9 cellular contexts compared by ENCODE assay signal in genomic region chr6:31738048-31738979, GRCh38. TPM values are rescaled to one million over a fixed set of nuclear protein-coding genes. Genes with fewer than 3 reads are reported as not detected.
A peak's percentile ranks its signal among the peaks of the same experiment; 100 is the strongest.
DNase-seq lines count a peak whose midpoint lies in the region; ATAC-seq and TF ChIP-seq lines count a peak whose summit lies in the region.
"Had no signal": no experiment of that assay in that cellular context is flagged by ENCODE, and none has a peak within 500 bp of the region (broad histone marks: within the 10 kb centered on the region; RNA-seq: fewer than 3 reads in every experiment).

No MANE protein-coding gene starts in this region.

- H3K27ac Mint-ChIP-seq in naive thymus-derived CD8-positive, alpha-beta T cell = peak overlapping the region; percentile 43 to 97 (median 86)

- DNase-seq in Ammon's horn (ENCODE audit: low spot score) (peak; percentile 75), NCI-H526 treated with DMSO at 0.1 percent for 48 hours (lab: John Stamatoyannopoulos, UW) (peak; percentile 48), epidermal melanocyte (ENCODE audit: insufficient read length, low spot score) (peak; percentile 81), thyroid gland (no peak)
- DNase-seq in activated CD4-positive, alpha-beta T cell treated with anti-CD3 and anti-CD28 coated beads, Interleukin-2, amount 50 U/mL, for 4 hours = peak; percentile 54 to 55
- peak in 9 of 10 donors; percentile 52 to 80 (median 71) for DNase-seq in naive thymus-derived CD8-positive, alpha-beta T cell

- H3K36me3 ChIP-seq in thyroid gland = peaks cover 7 to 11% of the 10 kb centered on the region in 2 donors

- peak overlapping the region; percentile 27 to 82 (median 64) for H3K27ac ChIP-seq in thyroid gland

- peaks cover 56 to 77% (median 73%) of the 10 kb centered on the region in 4 donors for H3K4me1 Mint-ChIP-seq in naive thymus-derived CD8-positive, alpha-beta T cell

- H3K27me3 Mint-ChIP-seq in naive thymus-derived CD8-positive, alpha-beta T cell = no peaks in the 10 kb centered on the region

- WGBS in thyroid gland, 2 donors = 16 to 19% methylated on average over 6 of the region's 6 CpGs

- intact Hi-C loops in thyroid gland (cut with DNase I) = loop anchor here (5.0 kb wide), 1 partner anchor 36 kb away; the partner anchor contains the start of gene ABHD16A

- POLR2A ChIA-PET in naive thymus-derived CD8-positive, alpha-beta T cell (lab: Charles Lee) = interaction anchor here (0.6 to 3.9 kb wide), 16 partner anchors 9 to 240 kb away, joined by 3 to 24 read pairs (median 4); partner anchors contain the start of genes ABHD16A, DDAH2, LSM2 and VARS1

- no peak for TF ChIP-seq CTCF in thyroid gland (IDR thresholded peaks at IDR 0.05)

- ATAC-seq in GM21447 (IDR thresholded peaks at IDR 0.05; ENCODE audit: unreplicated experiment) (peak; percentile 20), HG03432 (IDR thresholded peaks at IDR 0.05; ENCODE audit: unreplicated experiment) (no peak)
- ATAC-seq in naive thymus-derived CD8-positive, alpha-beta T cell = peak; percentile 35 to 49

- peak overlapping the region; percentile 89 to 99 (median 98) for H3K4me3 Mint-ChIP-seq in naive thymus-derived CD8-positive, alpha-beta T cell

- no peaks in the 10 kb centered on the region for H3K9me3 ChIP-seq in thyroid gland

- no peaks in the 10 kb centered on the region for H3K27me3 ChIP-seq in thyroid gland

- H3K4me3 ChIP-seq in thyroid gland (replicated peaks in 1 of 3) = no peak overlapping the region

- peak in 1 of 2 donors; percentile 22 for TF ChIP-seq POLR2A in thyroid gland (IDR thresholded peaks at IDR 0.05)

- no peaks in the 10 kb centered on the region for H3K9me3 Mint-ChIP-seq in naive thymus-derived CD8-positive, alpha-beta T cell

- H3K4me1 ChIP-seq in thyroid gland = peaks cover 26 to 42% of the 10 kb centered on the region in 2 donors

- H3K36me3 Mint-ChIP-seq in naive thymus-derived CD8-positive, alpha-beta T cell = peaks cover 0 to 8% (median 1%) of the 10 kb centered on the region in 3 donors

RNA-seq across cellular contexts. Expression of gene MSH5, which starts 1.5 kb away (rescaled TPM):
- total RNA-seq in naive thymus-derived CD8-positive, alpha-beta T cell = 1 to 10 TPM; 7.2 to 8.3 TPM
- 1 to 10 TPM in 2 of 3 donors, under 1 TPM in 1; 0.61 to 1.1 (median 1.1) TPM for polyA plus RNA-seq in naive thymus-derived CD8-positive, alpha-beta T cell
- 10 to 100 TPM in 1 of 4 donors, 1 to 10 TPM in 3; 5.6 to 11.2 (median 7.2) TPM for total RNA-seq in thyroid gland

RNA-seq across cellular contexts. Expression of gene CLIC1, which starts 2.0 kb away (rescaled TPM):
- 10 to 100 TPM; 23.7 to 27.1 TPM for total RNA-seq in naive thymus-derived CD8-positive, alpha-beta T cell
- polyA plus RNA-seq in naive thymus-derived CD8-positive, alpha-beta T cell = 100 to 1,000 TPM in 2 of 3 donors, 10 to 100 TPM in 1; 95.1 to 345 (median 114) TPM
- 100 to 1,000 TPM; 222 to 314 (median 247) TPM for total RNA-seq in thyroid gland

RNA-seq across cellular contexts. Expression of gene DDAH2, which starts 9.2 kb away (rescaled TPM):
- 1 to 10 TPM; 3.1 to 5.1 TPM for total RNA-seq in naive thymus-derived CD8-positive, alpha-beta T cell
- 10 to 100 TPM in 2 of 3 donors, 1 to 10 TPM in 1; 8.0 to 14.7 (median 10.3) TPM for polyA plus RNA-seq in naive thymus-derived CD8-positive, alpha-beta T cell
- total RNA-seq in thyroid gland = 100 to 1,000 TPM in 3 of 4 donors, 10 to 100 TPM in 1; 99.9 to 117 (median 114) TPM

RNA-seq across cellular contexts. Expression of gene MPIG6B, which starts 15.1 kb away (rescaled TPM):
- total RNA-seq in naive thymus-derived CD8-positive, alpha-beta T cell = 1 to 10 TPM; 1.4 to 1.9 TPM
- 1 to 10 TPM; 1.2 to 4.9 (median 1.3) TPM for polyA plus RNA-seq in naive thymus-derived CD8-positive, alpha-beta T cell
- total RNA-seq in thyroid gland = 1 to 10 TPM in 1 of 4 donors, under 1 TPM in 1, not detected in 2; 0.54 to 1.8 TPM
- total RNA-seq: T-helper 1 cell treated with Interleukin-12 subunit alpha and Interleukin-12 subunit beta and Interleukin-4 antibody, amounts not matched to agents 30 ng/mL and 1 ng/mL, for 36 hours had no signal

RNA-seq across cellular contexts. Expression of gene LY6G6C, which starts 16.8 kb away (rescaled TPM):
- not detected for total RNA-seq in naive thymus-derived CD8-positive, alpha-beta T cell
- not detected for polyA plus RNA-seq in naive thymus-derived CD8-positive, alpha-beta T cell
- total RNA-seq in thyroid gland = not detected
- total RNA-seq: T-helper 1 cell treated with Interleukin-12 subunit alpha and Interleukin-12 subunit beta and Interleukin-4 antibody, amounts not matched to agents 30 ng/mL and 1 ng/mL, for 36 hours had no signal

Comparison
In these comparisons a context has a peak if more than half of its experiments do, and no peak if none do; other contexts are left out.
1. DNase-seq: peak in Ammon's horn (single experiment), NCI-H526 treated with DMSO at 0.1 percent for 48 hours (single experiment), activated CD4-positive, alpha-beta T cell treated with anti-CD3 and anti-CD28 coated beads, Interleukin-2, amount 50 U/mL, for 4 hours (2 of 2), epidermal melanocyte (single experiment) and naive thymus-derived CD8-positive, alpha-beta T cell (9 of 10); none in thyroid gland (0 of 2).
2. RNA of gene CLIC1, which starts 2.0 kb away (total RNA-seq): 222 to 314 TPM in thyroid gland; 23.7 to 27.1 TPM in naive thymus-derived CD8-positive, alpha-beta T cell; every median in the first group is over 4 times any median in the second.
3. RNA of gene DDAH2, which starts 9.2 kb away (total RNA-seq): 99.9 to 117 TPM in thyroid gland; 3.1 to 5.1 TPM in naive thymus-derived CD8-positive, alpha-beta T cell; every median in the first group is over 10 times any median in the second.